In genomic region chr6:30517767-30518504, GRCh38 we compare ENCODE assay signal across 2 cellular contexts.
TF ChIP-seq lines count a peak whose summit lies in the region.

No MANE protein-coding gene starts in this region.

TF ChIP-seq in WTC11, 78 proteins besides CTCF, POLR2A, EP300 and RAD21:
- TF ChIP-seq NFYB (CRISPR knock-in tag; conservative IDR thresholded peaks at IDR 0.05; ENCODE audit: low read depth) = peak; percentile 66

TF ChIP-seq in HepG2, 621 proteins besides CTCF, POLR2A, EP300 and RAD21:
- TF ChIP-seq NFYC (CRISPR knock-in tag; IDR thresholded peaks at IDR 0.05) = peak; percentile 67
- TF ChIP-seq NFYB (CRISPR knock-in tag; IDR thresholded peaks at IDR 0.05) = peak; percentile 62
